Comparison of ENCODE assay signal across 14 cellular contexts in the genomic region with DNA sequence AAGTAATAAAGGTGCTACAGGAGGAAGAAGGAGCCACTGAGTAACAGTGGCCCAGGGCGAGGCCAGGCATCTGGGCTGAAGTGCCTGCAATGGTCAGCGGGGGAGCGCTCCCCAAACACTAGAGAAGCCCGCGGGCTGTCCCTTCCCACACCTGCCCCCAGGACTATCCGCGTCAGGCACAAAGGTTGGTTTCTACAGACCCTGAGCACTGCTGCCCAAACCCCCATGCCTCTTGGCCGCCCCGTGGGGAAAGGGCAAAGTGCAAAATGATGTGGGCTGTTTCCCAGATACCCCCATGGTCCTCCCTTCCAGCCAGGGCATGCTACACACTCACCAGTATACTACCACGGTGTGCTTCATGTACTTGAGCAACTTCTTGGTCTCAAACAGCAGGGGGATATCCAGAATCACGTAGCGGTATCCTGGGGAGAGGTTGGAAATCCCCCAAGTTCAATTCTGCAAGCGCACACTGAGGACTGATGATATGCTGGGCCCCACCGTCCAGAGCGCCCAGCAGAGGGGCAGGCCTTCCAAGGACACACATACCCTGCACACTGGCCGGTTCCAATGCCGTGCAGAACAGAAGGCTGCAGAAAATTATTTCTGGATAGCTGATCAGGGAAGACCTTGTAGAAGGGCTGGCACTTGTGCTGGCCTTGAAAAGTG. TPM values are rescaled to one million over a fixed set of nuclear protein-coding genes. Genes with fewer than 3 reads are reported as not detected.
A peak's percentile ranks its signal among the peaks of the same experiment; 100 is the strongest.
DNase-seq lines count a peak whose midpoint lies in the region; ATAC-seq, FAIRE-seq and TF ChIP-seq lines count a peak whose summit lies in the region.
"Had no signal": no experiment of that assay in that cellular context is flagged by ENCODE, and none has a peak within 500 bp of the region (broad histone marks: within the 10 kb centered on the region; RNA-seq: fewer than 3 reads in every experiment).

No MANE protein-coding gene starts in this region.

- no peak overlapping the region for H3K27ac Mint-ChIP-seq in stimulated activated memory B cell treated with anti-CD40 and anti-IgM and Interleukin-4, amounts not matched to agents 10 μg/mL and 1 μg/mL and 100 μg/mL, for 72 hours
- H3K27ac Mint-ChIP-seq: GM23338, T-cell had no signal

- no peak overlapping the region for H3K4me3 Mint-ChIP-seq in stimulated activated memory B cell treated with anti-CD40 and anti-IgM and Interleukin-4, amounts not matched to agents 10 μg/mL and 1 μg/mL and 100 μg/mL, for 72 hours
- H3K4me3 Mint-ChIP-seq: GM23338, T-cell had no signal

- H3K79me2 ChIP-seq in GM12878 (ENCODE audit: control insufficient read depth, insufficient read depth, low read length), result no peaks in the 10 kb centered on the region

- peak; percentile 45; the same call in 1 of the 2 replicates for TF ChIP-seq RAD21 in GM12878 (IDR thresholded peaks at IDR 0.05; ENCODE audit: insufficient read depth, low read depth, low read length)

- no peaks in the 10 kb centered on the region for H3K9me3 ChIP-seq in GM12878 (replicated peaks; ENCODE audit: control insufficient read depth, insufficient read depth, low read length)
- no peaks in the 10 kb centered on the region for H3K9me3 ChIP-seq in HAP-1
- H3K9me3 ChIP-seq: MG63 had no signal

- peaks cover 23% of the 10 kb centered on the region for H3K4me1 ChIP-seq in GM12878 (ENCODE audit: control insufficient read depth, insufficient read depth, low read length)
- no peaks in the 10 kb centered on the region for H3K4me1 ChIP-seq in HAP-1

- ATAC-seq in HG02610 (IDR thresholded peaks at IDR 0.05; ENCODE audit: unreplicated experiment) (peak; percentile 53), GM12878 (peak; percentile 92), HG02588 (IDR thresholded peaks at IDR 0.05; ENCODE audit: unreplicated experiment) (no peak)
- ATAC-seq in stimulated activated memory B cell treated with anti-CD40 and anti-IgM and Interleukin-4, amounts not matched to agents 10 μg/mL and 1 μg/mL and 100 μg/mL, for 72 hours, result peak; percentile 77
- ATAC-seq: GM23338, PC-3, T-cell had no signal

- TF ChIP-seq EP300 in GM12878 (IDR thresholded peaks at IDR 0.05; ENCODE audit: borderline replicate concordance in 1 of 2, control insufficient read depth in 1 of 2, low read depth in 2 of 2, low read length in 2 of 2), result no peak

- H3K4me3 ChIP-seq in GM12878 (no peak overlapping the region), HAP-1 (no peak overlapping the region), brain microvascular endothelial cell (ENCODE audit: low read depth, low read length) (no peak overlapping the region)
- H3K4me3 ChIP-seq: GM23338, MG63 had no signal

- POLR2A ChIA-PET in GM12878 (lab: Charles Lee), result interaction anchor here (0.6 to 4.0 kb wide), 4 partner anchors 9 to 204 kb away, joined by 3 to 29 read pairs (median 4); a partner anchor contains a TSS

- 41% methylated on average over 17 of the region's 17 CpGs for WGBS in GM12878 (ENCODE audit: insufficient coverage, insufficient replicate concordance, low lambda C conversion rate, missing lambda C conversion rate)

- BruUV-seq in GM12878 (replicated peaks; lab: Mats Ljungman, UMichigan), result no TSS peak

- TF ChIP-seq POLR2A in GM12892 (IDR thresholded peaks at IDR 0.05; ENCODE audit: low read depth, low read length), result no peak
- no peak for TF ChIP-seq POLR2A in GM12878 (IDR thresholded peaks at IDR 0.05; ENCODE audit: low read depth, low read length)

- H3K27ac ChIP-seq in GM12878 (ENCODE audit: control insufficient read depth, insufficient read depth) (peak overlapping the region; percentile 63), brain microvascular endothelial cell (no peak overlapping the region)

- intact Hi-C loops in GM12878 (cut with micrococcal nuclease; ENCODE audit: unreplicated experiment), result no loop called here

- DNase-seq in GM12892 (ENCODE audit: insufficient read length), result no peak
- peak; percentile 46 for DNase-seq in GM12878 (ENCODE audit: low read depth, low spot score)
- no peak for DNase-seq in HAP-1 (ENCODE audit: low spot score in 2 of 2)
- no peak for DNase-seq in brain microvascular endothelial cell
- DNase-seq: DMS153, MG63, NCI-H1092 treated with DMSO at 0.1 percent for 48 hours, NCI-H1694 treated with DMSO at 0.1 percent for 48 hours, PC-3, T-cell had no signal

- H3K27me3 ChIP-seq in GM12878 (replicated peaks in 1 of 2; ENCODE audit: control insufficient read depth in 2 of 2, insufficient read depth in 2 of 2, low read length in 1 of 2) (no peaks in the 10 kb centered on the region), HAP-1 (ENCODE audit: low read depth) (no peaks in the 10 kb centered on the region), brain microvascular endothelial cell (replicated peaks) (no peaks in the 10 kb centered on the region)
- H3K27me3 ChIP-seq: MG63 had no signal

- H3K36me3 Mint-ChIP-seq in stimulated activated memory B cell treated with anti-CD40 and anti-IgM and Interleukin-4, amounts not matched to agents 10 μg/mL and 1 μg/mL and 100 μg/mL, for 72 hours, result peaks cover 53% of the 10 kb centered on the region

- CTCF ChIA-PET in GM12878 (lab: Yijun Ruan, JAX), result interaction anchor here (0.6 to 2.5 kb wide), 7 partner anchors 8 to 110 kb away, joined by 3 to 21 read pairs (median 7); no protein-coding TSS in a partner anchor

- no peak overlapping the region for H3K9ac ChIP-seq in GM12878 (ENCODE audit: control insufficient read depth, insufficient read depth, low read length)

- RAD21 ChIA-PET in GM12878 (lab: Charles Lee; ENCODE audit: unreplicated experiment), result interaction anchor here (0.6 to 1.6 kb wide), 3 partner anchors 13 to 20 kb away, joined by 3 to 6 read pairs (median 5); no protein-coding TSS in a partner anchor

- no peaks in the 10 kb centered on the region for H4K20me1 ChIP-seq in GM12878 (ENCODE audit: control insufficient read depth, insufficient read depth)

- FAIRE-seq in GM12892 (lab: Jason Lieb, UNC) (peak; percentile 93), GM12878 (lab: Jason Lieb, UNC) (peak; percentile 38)

- in situ Hi-C loops in GM12878 (cut with MboI) (loop anchor here (10.0 kb wide), 1 partner anchor 105 kb away; no protein-coding TSS in a partner anchor), HAP-1 (cut with MboI; ENCODE audit: low sequenced_read_pairs) (loop anchor here (5.0 kb wide), 1 partner anchor 118 kb away; no protein-coding TSS in a partner anchor), brain microvascular endothelial cell (cut with HindIII; ENCODE audit: low pct_ligation_motif_present, low sequenced_read_pairs) (no loop called here)

- no peaks in the 10 kb centered on the region for H3K9me3 Mint-ChIP-seq in stimulated activated memory B cell treated with anti-CD40 and anti-IgM and Interleukin-4, amounts not matched to agents 10 μg/mL and 1 μg/mL and 100 μg/mL, for 72 hours
- H3K9me3 Mint-ChIP-seq: GM23338, T-cell had no signal

- H3K36me3 ChIP-seq in GM12878 (ENCODE audit: control insufficient read depth in 2 of 2, insufficient read depth in 2 of 2, low read length in 1 of 2) (peaks cover 7% of the 10 kb centered on the region in 2 experiments), HAP-1 (replicated peaks) (peaks cover 44% of the 10 kb centered on the region), brain microvascular endothelial cell (replicated peaks) (peaks cover 28% of the 10 kb centered on the region)

- no peak overlapping the region for H3K4me2 ChIP-seq in GM12878 (ENCODE audit: control insufficient read depth, insufficient read depth)
- H3K4me2 ChIP-seq: GM23338 had no signal

- no peak overlapping the region for H2AFZ ChIP-seq in GM12878 (ENCODE audit: control insufficient read depth, low read depth, low read length)
- H2AFZ ChIP-seq: GM23338 had no signal

- TF ChIP-seq CTCF in GM12878 (IDR thresholded peaks at IDR 0.05 in 2 of 3, conservative IDR thresholded peaks at IDR 0.05 in 1 of 3; ENCODE audit: control insufficient read depth in 2 of 3, extremely low read depth in 1 of 3, insufficient read depth in 1 of 3, low read depth in 3 of 3, low read length in 3 of 3) (peak in 1 of 3 experiments; percentile 41; a peak in 2 of 6 replicates), brain microvascular endothelial cell (IDR thresholded peaks at IDR 0.05; ENCODE audit: low read depth, low read length, missing control alignments) (no peak)

- peaks cover 13% of the 10 kb centered on the region for H3K4me1 Mint-ChIP-seq in stimulated activated memory B cell treated with anti-CD40 and anti-IgM and Interleukin-4, amounts not matched to agents 10 μg/mL and 1 μg/mL and 100 μg/mL, for 72 hours
- H3K4me1 Mint-ChIP-seq: GM23338 had no signal

- SMC1A ChIA-PET in GM12878 (lab: Charles Lee; ENCODE audit: uncharacterized antibody, unreplicated experiment), result interaction anchor here (1.3 to 3.8 kb wide), 3 partner anchors 9 to 20 kb away, joined by 7 to 20 read pairs (median 8); a partner anchor contains a TSS

- H3K27me3 Mint-ChIP-seq in stimulated activated memory B cell treated with anti-CD40 and anti-IgM and Interleukin-4, amounts not matched to agents 10 μg/mL and 1 μg/mL and 100 μg/mL, for 72 hours, result no peaks in the 10 kb centered on the region
- H3K27me3 Mint-ChIP-seq: T-cell had no signal

RNA-seq across cellular contexts. Expression of a gene that starts 21.5 kb away (rescaled TPM):
- 18.1 TPM for polyA plus RNA-seq in GM12892 (2012; ENCODE audit: missing spikeins)
- 35.2 and 43.0 TPM in 2 replicates for total RNA-seq in GM12878 (2013; cell fraction: nucleolus; rRNA removed)
- total RNA-seq in GM12878 (2014; rRNA removed), result 49.4 and 62.7 TPM in 2 replicates
- total RNA-seq in GM12878 (2014; rRNA removed; fragmentation: Illumina TruSeq; extraction: Trizol), result 23.0 and 27.9 TPM in 2 replicates
- total RNA-seq in GM12878 (2021), result 44.4 and 45.8 TPM in 2 replicates
- polyA plus RNA-seq in GM12878 (2011; ENCODE audit: low read depth), result 11.7 TPM
- 14.1 and 32.8 TPM in 2 replicates for polyA plus RNA-seq in GM12878 (2011; rRNA removed)
- 55.7 and 60.8 TPM in 2 replicates for polyA plus RNA-seq in GM12878 (2011; cell fraction: cytosol; rRNA removed)
- 57.5 and 71.0 TPM in 2 replicates for polyA plus RNA-seq in GM12878 (2011; cell fraction: nucleus; rRNA removed)
- 26.3 and 28.2 TPM in 2 replicates for polyA plus RNA-seq in GM12878 (2012)
- 18.9 and 21.5 TPM in 2 replicates for polyA plus RNA-seq in GM12878 (2014; fragmentation: Illumina TruSeq; extraction: Trizol)
- polyA plus RNA-seq in GM12878 (2014; fragmentation: Nextera tagmentation; extraction: Ambion mirVana), result 10 to 100 TPM; 11.6 to 11.7 TPM
- 45.7 and 46.5 TPM in 2 replicates for polyA plus RNA-seq in GM12878 (2014; rRNA removed)
- 10 to 100 TPM; 43.8 to 46.1 TPM for polyA plus RNA-seq in GM12878 (2016; fragmentation: Nextera tagmentation; extraction: Ambion mirVana)
- 29.1 and 56.8 TPM in 2 replicates for polyA minus RNA-seq in GM12878 (2011; rRNA and poly(A)+ RNA removed)
- 22.7 and 27.9 TPM in 2 replicates for polyA minus RNA-seq in GM12878 (2011; cell fraction: cytosol; rRNA and poly(A)+ RNA removed)
- polyA minus RNA-seq in GM12878 (2011; cell fraction: nucleus; rRNA and poly(A)+ RNA removed), result 21.2 and 26.2 TPM in 2 replicates

RNA-seq across cellular contexts. Expression of a gene that starts 31.2 kb away (rescaled TPM):
- 74.6 TPM for polyA plus RNA-seq in GM12892 (2012; ENCODE audit: missing spikeins)
- 95.0 and 103 TPM in 2 replicates for total RNA-seq in GM12878 (2013; cell fraction: nucleolus; rRNA removed)
- total RNA-seq in GM12878 (2014; rRNA removed) (118 and 121 TPM in 2 replicates), GM12878 (2014; rRNA removed; fragmentation: Illumina TruSeq; extraction: Trizol) (391 and 395 TPM in 2 replicates), GM12878 (2021) (204 and 223 TPM in 2 replicates)
- 42.9 TPM for polyA plus RNA-seq in GM12878 (2011; ENCODE audit: low read depth)
- polyA plus RNA-seq in GM12878 (2011; rRNA removed) (116 and 138 TPM in 2 replicates), GM12878 (2014; fragmentation: Illumina TruSeq; extraction: Trizol) (80.7 and 216 TPM in 2 replicates), GM12878 (2014; fragmentation: Nextera tagmentation; extraction: Ambion mirVana) (100 to 1,000 TPM; 282 to 342 TPM), GM12878 (2014; rRNA removed) (96.7 and 112 TPM in 2 replicates), GM12878 (2016; fragmentation: Nextera tagmentation; extraction: Ambion mirVana) (100 to 1,000 TPM; 221 to 226 TPM)
- 65.2 and 75.7 TPM in 2 replicates for polyA plus RNA-seq in GM12878 (2011; cell fraction: cytosol; rRNA removed)
- polyA plus RNA-seq in GM12878 (2011; cell fraction: nucleus; rRNA removed), result 129 and 147 TPM in 2 replicates
- 87.9 and 96.7 TPM in 2 replicates for polyA plus RNA-seq in GM12878 (2012)
- 62.4 and 90.4 TPM in 2 replicates for polyA minus RNA-seq in GM12878 (2011; rRNA and poly(A)+ RNA removed)
- polyA minus RNA-seq in GM12878 (2011; cell fraction: cytosol; rRNA and poly(A)+ RNA removed), result 128 and 150 TPM in 2 replicates
- 33.1 and 219 TPM in 2 replicates for polyA minus RNA-seq in GM12878 (2011; cell fraction: nucleus; rRNA and poly(A)+ RNA removed)
